Comparison of ENCODE assay signal across 21 cellular contexts in the genomic region with DNA sequence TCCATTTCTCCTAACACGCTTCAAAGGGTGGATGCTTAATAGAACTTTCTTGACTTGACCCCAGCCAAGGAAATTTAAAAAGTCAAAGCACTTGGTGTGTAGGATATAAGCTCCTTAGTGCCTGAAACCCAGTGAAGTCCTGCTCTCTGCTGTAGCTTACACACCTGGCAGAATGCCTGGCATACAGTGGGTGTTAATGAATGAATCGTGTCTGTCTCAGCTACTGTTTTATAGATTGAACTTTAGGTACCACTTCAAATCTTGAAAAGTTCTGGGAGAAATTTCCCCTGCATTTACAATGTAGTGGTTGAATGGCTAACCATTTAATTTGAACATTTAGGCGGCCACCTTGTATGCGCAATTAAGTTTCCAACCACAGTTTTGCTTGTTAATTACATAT.
DNase-seq lines count a peak whose midpoint lies in the region; ATAC-seq and TF ChIP-seq lines count a peak whose summit lies in the region.
"Had no signal": no experiment of that assay in that cellular context is flagged by ENCODE, and none has a peak within 500 bp of the region (broad histone marks: within the 10 kb centered on the region; RNA-seq: fewer than 3 reads in every experiment).

No MANE protein-coding gene starts in this region.

- H3K4me3 ChIP-seq in MG63: no peak overlapping the region
- H3K4me3 ChIP-seq in testis: no peak overlapping the region
- H3K4me3 ChIP-seq: A549, cardiac muscle cell had no signal

- H3K4me1 Mint-ChIP-seq in T-cell: peaks cover 31 to 35% (median 32%) of the 10 kb centered on the region in 3 donors
- peaks cover 17% of the 10 kb centered on the region for H3K4me1 Mint-ChIP-seq in nephron

- H3K27me3 ChIP-seq in MG63 (no peaks in the 10 kb centered on the region), testis (no peaks in the 10 kb centered on the region)
- H3K27me3 ChIP-seq: cardiac muscle cell had no signal

- DNase-seq in NOMO-1 treated with DMSO at 0.1 percent for 48 hours (lab: John Stamatoyannopoulos, UW; ENCODE audit: unreplicated experiment) (peak; percentile 14), NOMO-1 treated with dmso at 0.1 percent for 144 hours (lab: John Stamatoyannopoulos, UW; ENCODE audit: unreplicated experiment) (no peak), MG63 (peak; percentile 68), T-cell (no peak), DMS53 treated with DMSO at 0.1 percent for 48 hours (lab: John Stamatoyannopoulos, UW; ENCODE audit: unreplicated experiment) (no peak), NCI-H146 (lab: John Stamatoyannopoulos, UW) (no peak), testis (no peak)
- DNase-seq: activated CD4-positive, alpha-beta T cell treated with anti-CD3 and anti-CD28 coated beads, Interleukin-2, amount 50 U/mL, for 48 hours; activated T-cell treated with anti-CD3 and anti-CD28 coated beads, Interleukin-2, amount 50 U/mL, for 4 hours; C1 segment of cervical spinal cord; dermis blood vessel endothelial cell; foreskin melanocyte; midbrain; NCI-H187 treated with DMSO at 0.1 percent for 48 hours; NCI-H748 treated with DMSO at 0.1 percent for 48 hours; stimulated activated naive B cell treated with anti-CD40 and anti-IgM and Interleukin-4, amounts not matched to agents 10 μg/mL and 1 μg/mL and 100 μg/mL, for 72 hours; T-helper 1 cell had no signal

- no peak for TF ChIP-seq POLR2A in testis (IDR thresholded peaks at IDR 0.05)

- H3K27ac Mint-ChIP-seq in T-cell (peak overlapping the region; percentile 80 to 81), nephron (peak overlapping the region in 2 of 3 experiments; percentile 44 to 53)
- H3K27ac Mint-ChIP-seq: stimulated activated naive B cell treated with anti-CD40 and anti-IgM and Interleukin-4, amounts not matched to agents 10 μg/mL and 1 μg/mL and 100 μg/mL, for 72 hours; type B pancreatic cell had no signal

- H3K27me3 Mint-ChIP-seq in T-cell (no peaks in the 10 kb centered on the region), nephron (ENCODE audit: low read depth) (no peaks in the 10 kb centered on the region)
- H3K27me3 Mint-ChIP-seq: stimulated activated naive B cell treated with anti-CD40 and anti-IgM and Interleukin-4, amounts not matched to agents 10 μg/mL and 1 μg/mL and 100 μg/mL, for 72 hours; type B pancreatic cell had no signal

- no peak overlapping the region for H3K4me3 Mint-ChIP-seq in T-cell
- H3K4me3 Mint-ChIP-seq in nephron: no peak overlapping the region
- H3K4me3 Mint-ChIP-seq: activated T-cell treated with anti-CD3 and anti-CD28 coated beads, Interleukin-2, amount 50 U/mL, for 4 hours; stimulated activated naive B cell treated with anti-CD40 and anti-IgM and Interleukin-4, amounts not matched to agents 10 μg/mL and 1 μg/mL and 100 μg/mL, for 72 hours; type B pancreatic cell had no signal

- intact Hi-C loops in testis (cut with DNase I; ENCODE audit: low total_unique reads): no loop called here

- no peak overlapping the region for H3K27ac ChIP-seq in testis
- H3K27ac ChIP-seq: cardiac muscle cell had no signal

- H3K9me3 Mint-ChIP-seq in T-cell: no peaks in the 10 kb centered on the region
- no peaks in the 10 kb centered on the region for H3K9me3 Mint-ChIP-seq in nephron
- H3K9me3 Mint-ChIP-seq: activated T-cell treated with anti-CD3 and anti-CD28 coated beads, Interleukin-2, amount 50 U/mL, for 4 hours; stimulated activated naive B cell treated with anti-CD40 and anti-IgM and Interleukin-4, amounts not matched to agents 10 μg/mL and 1 μg/mL and 100 μg/mL, for 72 hours; type B pancreatic cell had no signal

- no peaks in the 10 kb centered on the region for H3K36me3 ChIP-seq in MG63
- no peaks in the 10 kb centered on the region for H3K36me3 ChIP-seq in testis (ENCODE audit: low read depth, missing control alignments)
- H3K36me3 ChIP-seq: cardiac muscle cell had no signal

- WGBS in testis, 2 donors: 78 to 91% methylated on average over 4 of the region's 4 CpGs

- H3K9me3 ChIP-seq in MG63: no peaks in the 10 kb centered on the region
- H3K9me3 ChIP-seq in testis: no peaks in the 10 kb centered on the region
- H3K9me3 ChIP-seq: A549 had no signal

- H3K36me3 Mint-ChIP-seq in T-cell: no peaks in the 10 kb centered on the region
- no peaks in the 10 kb centered on the region for H3K36me3 Mint-ChIP-seq in nephron (ENCODE audit: low read depth)
- H3K36me3 Mint-ChIP-seq: stimulated activated naive B cell treated with anti-CD40 and anti-IgM and Interleukin-4, amounts not matched to agents 10 μg/mL and 1 μg/mL and 100 μg/mL, for 72 hours; type B pancreatic cell had no signal

- POLR2A ChIA-PET in T-cell (lab: Charles Lee): interaction anchor here in 1 of 2 donors (0.7 kb wide), 1 partner anchor 79 kb away, joined by 10 read pairs; no protein-coding TSS in a partner anchor

- no peak for ATAC-seq in T-cell (replicated peaks in 1 of 4)
- ATAC-seq: A549; activated T-cell treated with anti-CD3 and anti-CD28 coated beads, Interleukin-2, amount 50 U/mL, for 4 hours; stimulated activated naive B cell treated with anti-CD40 and anti-IgM and Interleukin-4, amounts not matched to agents 10 μg/mL and 1 μg/mL and 100 μg/mL, for 72 hours had no signal

- TF ChIP-seq CTCF in nephron (IDR thresholded peaks at IDR 0.05; ENCODE audit: unreplicated experiment in 3 of 3) (no peak), testis (IDR thresholded peaks at IDR 0.05) (no peak)

- H3K4me1 ChIP-seq in testis: peaks cover 17% of the 10 kb centered on the region

- CTCF ChIA-PET in T-cell (lab: Charles Lee): interaction anchor here (0.7 kb wide), 2 partner anchors 18 to 274 kb away, joined by 3 read pairs; no protein-coding TSS in a partner anchor

Comparison
In these comparisons a context has a peak if more than half of its experiments do, and no peak if none do; other contexts are left out.
1. DNase-seq: peak in NOMO-1 treated with DMSO at 0.1 percent for 48 hours (single experiment) and MG63 (single experiment); none in NOMO-1 treated with dmso at 0.1 percent for 144 hours (single experiment), T-cell (0 of 34), DMS53 treated with DMSO at 0.1 percent for 48 hours (single experiment), NCI-H146 (single experiment) and testis (single experiment).